In genomic region chr1:223831755-223832636, GRCh38 we compare ENCODE assay signal across 8 cellular contexts. TPM values are rescaled to one million over a fixed set of nuclear protein-coding genes. Genes with fewer than 3 reads are reported as not detected.
DNase-seq lines count a peak whose midpoint lies in the region; ATAC-seq, FAIRE-seq and TF ChIP-seq lines count a peak whose summit lies in the region.

No MANE protein-coding gene starts in this region.

- DNase-seq in HepG2 (ENCODE audit: low spot score) (no peak), SK-MEL-5 (ENCODE audit: low read depth, low spot score) (peak; percentile 28), sigmoid colon (no peak), T-helper 9 cell (no peak), posterior cingulate gyrus (no peak)

- no peak for TF ChIP-seq POLR2A in HepG2 (IDR thresholded peaks at IDR 0.05; ENCODE audit: insufficient read depth in 1 of 2, low read depth in 2 of 2, low read length in 2 of 2)
- no peak for TF ChIP-seq POLR2A in sigmoid colon (IDR thresholded peaks at IDR 0.05)

- POLR2A ChIA-PET in HepG2 (lab: Yijun Ruan, JAX) = interaction anchor here (1.4 kb wide), 1 partner anchor 14 kb away, joined by 4 read pairs; the partner anchor contains the start of gene TP53BP2

- peaks cover 58% of the 10 kb centered on the region for H3K79me2 ChIP-seq in HepG2 (ENCODE audit: insufficient read depth, low read length)

- no TSS peak for BruUV-seq in HepG2 (replicated peaks; lab: Mats Ljungman, UMichigan)

- H3K4me2 ChIP-seq in HepG2 (ENCODE audit: low read depth, low read length) = no peak overlapping the region

- TF ChIP-seq RAD21 in liver (IDR thresholded peaks at IDR 0.05) (no peak), HepG2 (CRISPR knock-in tag; IDR thresholded peaks at IDR 0.05) (no peak)

- CTCF ChIA-PET in HepG2 (lab: Yijun Ruan, JAX; ENCODE audit: low intra/inter-chr PET ratio, low total read pairs) = no interaction called here

- H3K9me3 ChIP-seq in liver (ENCODE audit: control insufficient read depth in 4 of 4, low read length in 3 of 4) = no peaks in the 10 kb centered on the region
- no peaks in the 10 kb centered on the region for H3K9me3 ChIP-seq in HepG2 (ENCODE audit: low read length)
- H3K9me3 ChIP-seq in sigmoid colon = no peaks in the 10 kb centered on the region

- 64% methylated on average over 3 of the region's 3 CpGs for WGBS in liver
- 90% methylated on average over 3 of the region's 3 CpGs for WGBS in HepG2 (ENCODE audit: low lambda C conversion rate)
- WGBS in sigmoid colon, 2 donors = 63 to 81% methylated on average over 3 of the region's 3 CpGs

- in situ Hi-C loops in HepG2 (cut with HindIII; ENCODE audit: extremely low pct_ligation_motif_present, low pct_unique_long_range_greater_than_20kb) (no loop called here), SK-MEL-5 (cut with HindIII; ENCODE audit: low pct_unique_long_range_greater_than_20kb, low sequenced_read_pairs) (no loop called here)

- ATAC-seq in HepG2 (no peak), esophagus mucosa (peak; percentile 35), HG03520 (IDR thresholded peaks at IDR 0.05; ENCODE audit: unreplicated experiment) (no peak)

- TF ChIP-seq CTCF in liver (IDR thresholded peaks at IDR 0.05; ENCODE audit: low read depth, low read length, missing input control) (no peak), HepG2 (CRISPR knock-in tag; IDR thresholded peaks at IDR 0.05) (no peak), sigmoid colon (IDR thresholded peaks at IDR 0.05) (no peak)

- H3K4me1 ChIP-seq in liver (ENCODE audit: control insufficient read depth in 4 of 4, insufficient read depth in 4 of 4, low read length in 3 of 4) (peaks cover 7 to 29% (median 16%) of the 10 kb centered on the region in 4 donors), HepG2 (ENCODE audit: insufficient read depth, low read length) (peaks cover 24% of the 10 kb centered on the region), sigmoid colon (peaks cover 0 to 55% (median 38%) of the 10 kb centered on the region in 4 donors)

- H3K4me3 ChIP-seq in liver (ENCODE audit: low read depth in 1 of 3, low read length in 3 of 3) = no peak overlapping the region
- H3K4me3 ChIP-seq in HepG2 (replicated peaks in 1 of 3; ENCODE audit: insufficient read depth in 1 of 3, low read depth in 2 of 3, low read length in 3 of 3) = no peak overlapping the region
- H3K4me3 ChIP-seq in sigmoid colon = no peak overlapping the region

- H2AFZ ChIP-seq in HepG2 (ENCODE audit: low read length) = no peak overlapping the region

- H3K9ac ChIP-seq in liver (ENCODE audit: low read depth in 1 of 2, low read length in 2 of 2) (no peak overlapping the region), HepG2 (ENCODE audit: insufficient read depth, low read depth, low read length) (no peak overlapping the region)

- peak overlapping the region; percentile 60 to 66 for H3K27ac ChIP-seq in liver (ENCODE audit: low read depth in 1 of 2, low read length in 2 of 2)
- H3K27ac ChIP-seq in HepG2 (ENCODE audit: extremely low read length, insufficient read depth, low read length) = no peak overlapping the region
- peak overlapping the region; percentile 36 to 67 (median 63) for H3K27ac ChIP-seq in sigmoid colon

- H4K20me1 ChIP-seq in HepG2 (ENCODE audit: insufficient read depth, low read length) = peaks cover 11% of the 10 kb centered on the region

- H3K36me3 ChIP-seq in liver (ENCODE audit: control insufficient read depth in 4 of 4, insufficient read depth in 3 of 4, low read depth in 1 of 4, low read length in 3 of 4) (no peaks in the 10 kb centered on the region), HepG2 (replicated peaks in 1 of 2; ENCODE audit: control insufficient read depth in 1 of 2, insufficient read depth in 2 of 2, low read length in 2 of 2) (peaks cover 0 to 3% of the 10 kb centered on the region in 2 experiments; a peak in 1 of 5 replicates), sigmoid colon (no peaks in the 10 kb centered on the region)

- intact Hi-C loops in HepG2 (cut with micrococcal nuclease; ENCODE audit: unreplicated experiment) (no loop called here), sigmoid colon (cut with DNase I) (no loop called here), posterior cingulate gyrus (cut with DNase I) (no loop called here)

- TF ChIP-seq EP300 in HepG2 (IDR thresholded peaks at IDR 0.05; ENCODE audit: low read depth in 2 of 2, low read length in 2 of 2) = no peak
- no peak for TF ChIP-seq EP300 in HepG2 (CRISPR knock-in tag; IDR thresholded peaks at IDR 0.05; ENCODE audit: borderline replicate concordance)
- TF ChIP-seq EP300 in sigmoid colon (IDR thresholded peaks at IDR 0.05) = no peak

- no peaks in the 10 kb centered on the region for H3K27me3 ChIP-seq in liver (ENCODE audit: control insufficient read depth in 4 of 4, insufficient read depth in 4 of 4, low read length in 3 of 4)
- no peaks in the 10 kb centered on the region for H3K27me3 ChIP-seq in HepG2 (ENCODE audit: control insufficient read depth in 1 of 2, insufficient read depth in 2 of 2, low read length in 2 of 2)
- H3K27me3 ChIP-seq in sigmoid colon = no peaks in the 10 kb centered on the region

- no peak for FAIRE-seq in HepG2 (lab: Jason Lieb, UNC)

TF ChIP-seq in HepG2, 621 proteins besides CTCF, POLR2A, EP300 and RAD21 (continues in another document):
- TF ChIP-seq POGK (CRISPR knock-in tag; conservative IDR thresholded peaks at IDR 0.05) (no peak), KMT2B (CRISPR knock-in tag; IDR thresholded peaks at IDR 0.05) (no peak), ELF4 (CRISPR knock-in tag; IDR thresholded peaks at IDR 0.05; ENCODE audit: borderline replicate concordance) (no peak), ZSCAN12 (CRISPR knock-in tag; IDR thresholded peaks at IDR 0.05) (no peak), ZFP37 (CRISPR knock-in tag; IDR thresholded peaks at IDR 0.05; ENCODE audit: borderline replicate concordance) (no peak), ATF1 (CRISPR knock-in tag; IDR thresholded peaks at IDR 0.05) (no peak), ASH2L (IDR thresholded peaks at IDR 0.05; ENCODE audit: insufficient read length, low read depth, low read length) (no peak), CENPBD1 (CRISPR knock-in tag; IDR thresholded peaks at IDR 0.05; ENCODE audit: borderline replicate concordance, low read depth) (no peak), PAF1 (CRISPR knock-in tag; IDR thresholded peaks at IDR 0.05) (no peak), THAP7 (CRISPR knock-in tag; IDR thresholded peaks at IDR 0.05) (no peak), RFX5 (IDR thresholded peaks at IDR 0.05; ENCODE audit: low read depth, low read length) (no peak), ARNT (IDR thresholded peaks at IDR 0.05) (no peak)

RNA-seq across cellular contexts. Expression of gene TP53BP2, which starts 13.8 kb away (rescaled TPM):
- total RNA-seq in liver (10 to 100 TPM; 20.7 to 26.8 TPM), HepG2 (2016; rRNA removed; fragmentation: Illumina TruSeq; extraction: Trizol) (14.0 and 15.0 TPM in 2 replicates), esophagus mucosa (26.0 TPM), sigmoid colon (10 to 100 TPM; 24.6 to 28.5 (median 26.9) TPM)
- polyA plus RNA-seq in liver (1 to 10 TPM; 3.9 to 5.3 TPM), HepG2 (2011; rRNA removed) (8.3 and 10.0 TPM in 2 replicates), sigmoid colon (10 to 100 TPM; 10.2 to 13.5 (median 12.9) TPM)
- 6.3 and 7.0 TPM in 2 replicates for total RNA-seq in HepG2 (2016; cell fraction: cytosol; rRNA removed; fragmentation: Illumina TruSeq; extraction: Trizol; ENCODE audit: low read depth)
- total RNA-seq in HepG2 (2016; cell fraction: insoluble cytoplasmic fraction; rRNA removed; fragmentation: Illumina TruSeq; extraction: Trizol) = 13.6 and 14.3 TPM in 2 replicates
- total RNA-seq in HepG2 (2016; cell fraction: membrane; rRNA removed; fragmentation: Illumina TruSeq; extraction: Trizol) = 6.1 TPM in 2 replicates
- 20.9 and 22.7 TPM in 2 replicates for total RNA-seq in HepG2 (2016; cell fraction: nucleus; rRNA removed; fragmentation: Illumina TruSeq; extraction: Trizol)
- 5.0 and 6.9 TPM in 2 replicates for polyA plus RNA-seq in HepG2 (2011; cell fraction: cytosol; rRNA removed)
- 8.2 and 8.4 TPM in 2 replicates for polyA plus RNA-seq in HepG2 (2011; cell fraction: nucleus; rRNA removed)
- polyA plus RNA-seq in HepG2 (2012) = 8.0 and 8.5 TPM in 2 replicates
- 0.60 and 0.93 TPM in 2 replicates for polyA plus RNA-seq in HepG2 (2016; cell fraction: cytosol; fragmentation: Illumina TruSeq; extraction: Trizol; ENCODE audit: low read depth)
- polyA plus RNA-seq in HepG2 (2016; cell fraction: insoluble cytoplasmic fraction; fragmentation: Illumina TruSeq; extraction: Trizol; ENCODE audit: low read depth) = 15.4 and 16.4 TPM in 2 replicates
- 2.4 and 2.5 TPM in 2 replicates for polyA plus RNA-seq in HepG2 (2016; cell fraction: membrane; fragmentation: Illumina TruSeq; extraction: Trizol; ENCODE audit: low read depth)
- 17.1 and 18.0 TPM in 2 replicates for polyA plus RNA-seq in HepG2 (2016; cell fraction: nucleus; fragmentation: Illumina TruSeq; extraction: Trizol; ENCODE audit: insufficient read depth, low read depth)
- polyA minus RNA-seq in HepG2 (2011; rRNA and poly(A)+ RNA removed; ENCODE audit: low replicate concordance) = 27.0 and 42.8 TPM in 2 replicates
- 10.3 and 11.3 TPM in 2 replicates for polyA minus RNA-seq in HepG2 (2011; cell fraction: cytosol; rRNA and poly(A)+ RNA removed)
- 55.9 and 63.6 TPM in 2 replicates for polyA minus RNA-seq in HepG2 (2011; cell fraction: nucleus; rRNA and poly(A)+ RNA removed)
- 22.8 and 25.3 TPM in 2 replicates for total RNA-seq in SK-MEL-5 (2014; rRNA removed; shearing (Covaris generic))
- 16.8 and 27.1 TPM in 2 replicates for polyA plus RNA-seq in SK-MEL-5 (2015; cell fraction: cytosol; rRNA removed)
- polyA plus RNA-seq in SK-MEL-5 (2015; cell fraction: nucleus; rRNA removed) = 24.3 and 25.6 TPM in 2 replicates
